ENCODE assay signal across 1 cellular context in the genomic region with DNA sequence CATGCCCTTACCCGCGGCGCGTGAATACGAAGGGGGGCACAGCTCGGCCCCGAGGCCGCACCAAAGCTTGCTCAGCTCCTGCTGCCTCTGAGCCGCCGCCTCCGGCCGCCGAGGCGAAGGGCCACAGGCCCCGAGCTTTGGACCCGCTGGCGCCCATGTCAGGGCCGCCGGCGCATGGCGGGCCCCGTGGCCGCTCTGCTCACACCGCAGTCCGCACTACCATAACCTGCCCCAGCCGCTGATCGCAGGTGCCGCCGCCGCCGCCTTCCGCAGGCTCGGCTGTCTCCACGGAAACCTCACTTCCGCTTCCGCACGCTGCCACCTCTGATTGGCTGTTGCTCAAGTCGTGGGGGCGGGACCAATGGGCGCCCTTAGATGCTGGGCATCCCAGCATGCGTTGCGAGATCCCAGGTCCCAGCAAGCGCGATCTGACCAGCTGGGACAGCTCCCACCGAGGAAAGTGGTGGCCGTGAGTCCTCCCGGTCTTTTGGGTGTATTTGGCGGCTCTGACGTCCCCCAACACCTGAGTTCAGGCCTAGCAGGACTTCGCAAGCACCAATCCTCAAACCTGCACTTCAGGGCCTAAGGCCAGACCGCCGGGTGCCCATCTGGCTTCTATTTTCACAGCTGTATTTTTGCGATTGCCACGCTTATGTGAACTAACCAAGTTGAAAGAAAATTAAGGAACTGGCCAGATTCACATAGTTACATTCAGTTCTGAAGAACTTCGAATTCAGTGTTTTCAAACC.
A peak's percentile ranks its signal among the peaks of the same experiment; 100 is the strongest.
TF ChIP-seq lines count a peak whose summit lies in the region.

A gene with protein sequence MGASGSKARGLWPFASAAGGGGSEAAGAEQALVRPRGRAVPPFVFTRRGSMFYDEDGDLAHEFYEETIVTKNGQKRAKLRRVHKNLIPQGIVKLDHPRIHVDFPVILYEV (minus strand): TSS at position 281 of the 749 bp plus-strand sequence. CDS start 124 bp downstream, at position 157.

TF ChIP-seq in IMR-90, 13 proteins besides CTCF, POLR2A, EP300 and RAD21 (continued from another document):
- TF ChIP-seq, protein P1, sequence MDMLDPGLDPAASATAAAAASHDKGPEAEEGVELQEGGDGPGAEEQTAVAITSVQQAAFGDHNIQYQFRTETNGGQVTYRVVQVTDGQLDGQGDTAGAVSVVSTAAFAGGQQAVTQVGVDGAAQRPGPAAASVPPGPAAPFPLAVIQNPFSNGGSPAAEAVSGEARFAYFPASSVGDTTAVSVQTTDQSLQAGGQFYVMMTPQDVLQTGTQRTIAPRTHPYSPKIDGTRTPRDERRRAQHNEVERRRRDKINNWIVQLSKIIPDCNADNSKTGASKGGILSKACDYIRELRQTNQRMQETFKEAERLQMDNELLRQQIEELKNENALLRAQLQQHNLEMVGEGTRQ (IDR thresholded peaks at IDR 0.05; ENCODE audit: low read depth, low read length) = no peak; the same call in 1 of the 2 replicates
- TF ChIP-seq CEBPB (IDR thresholded peaks at IDR 0.05; ENCODE audit: low read depth, low read length) (peak; percentile 73), CHD1 (IDR thresholded peaks at IDR 0.05; ENCODE audit: low read depth, low read length) (no peak), SMC3 (IDR thresholded peaks at IDR 0.05; ENCODE audit: low read depth, low read length) (no peak), RFX5 (IDR thresholded peaks at IDR 0.05; ENCODE audit: low read depth, low read length) (no peak)
- TF ChIP-seq, protein P2, sequence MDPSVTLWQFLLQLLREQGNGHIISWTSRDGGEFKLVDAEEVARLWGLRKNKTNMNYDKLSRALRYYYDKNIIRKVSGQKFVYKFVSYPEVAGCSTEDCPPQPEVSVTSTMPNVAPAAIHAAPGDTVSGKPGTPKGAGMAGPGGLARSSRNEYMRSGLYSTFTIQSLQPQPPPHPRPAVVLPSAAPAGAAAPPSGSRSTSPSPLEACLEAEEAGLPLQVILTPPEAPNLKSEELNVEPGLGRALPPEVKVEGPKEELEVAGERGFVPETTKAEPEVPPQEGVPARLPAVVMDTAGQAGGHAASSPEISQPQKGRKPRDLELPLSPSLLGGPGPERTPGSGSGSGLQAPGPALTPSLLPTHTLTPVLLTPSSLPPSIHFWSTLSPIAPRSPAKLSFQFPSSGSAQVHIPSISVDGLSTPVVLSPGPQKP (IDR thresholded peaks at IDR 0.05; ENCODE audit: borderline replicate concordance, low read depth, low read length) = no peak
